Comparison of ENCODE assay signal across 21 cellular contexts in the genomic region with DNA sequence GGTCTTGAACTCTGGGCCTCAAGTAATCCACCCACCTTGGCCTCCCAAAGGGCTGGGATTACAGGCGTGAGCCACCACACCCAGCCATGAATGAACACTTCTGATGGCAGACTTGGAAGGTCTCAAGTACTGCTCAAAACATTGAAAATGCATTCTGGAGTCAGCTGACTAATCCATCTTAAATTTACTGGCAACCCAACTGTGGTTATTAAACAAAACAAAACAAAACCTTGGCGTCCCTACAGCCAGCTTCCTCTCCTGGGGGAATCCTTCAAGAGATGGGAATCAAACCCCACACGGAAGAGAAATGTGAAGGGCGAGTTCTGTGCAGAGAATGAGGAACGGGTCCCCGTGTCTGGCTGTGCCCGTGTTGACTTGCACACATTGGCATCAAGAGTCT. TPM values are rescaled to one million over a fixed set of nuclear protein-coding genes. Genes with fewer than 3 reads are reported as not detected.
DNase-seq lines count a peak whose midpoint lies in the region; TF ChIP-seq lines count a peak whose summit lies in the region.
"Had no signal": no experiment of that assay in that cellular context is flagged by ENCODE, and none has a peak within 500 bp of the region (broad histone marks: within the 10 kb centered on the region; RNA-seq: fewer than 3 reads in every experiment).

No MANE protein-coding gene starts in this region.

- peaks cover 0 to 37% (median 2%) of the 10 kb centered on the region in 3 donors for H3K36me3 Mint-ChIP-seq in CD8-positive, alpha-beta memory T cell
- H3K36me3 Mint-ChIP-seq in neural crest cell (ENCODE audit: low read depth) = no peaks in the 10 kb centered on the region

- in situ Hi-C loops in KBM-7 (cut with MboI; ENCODE audit: low pct_unique_long_range_greater_than_20kb, low sequenced_read_pairs) = no loop called here

- peak overlapping the region in 1 of 7 donors; percentile 54 for H3K4me3 Mint-ChIP-seq in CD8-positive, alpha-beta memory T cell
- peak overlapping the region; percentile 51 for H3K4me3 Mint-ChIP-seq in neural crest cell
- H3K4me3 Mint-ChIP-seq: activated T-cell treated with anti-CD3 and anti-CD28 coated beads, Interleukin-2, amount 50 U/mL, for 4 hours had no signal

- H3K27me3 ChIP-seq in CD8-positive, alpha-beta memory T cell (ENCODE audit: insufficient read depth, low read length, poor library complexity, severe bottlenecking) = no peaks in the 10 kb centered on the region
- H3K27me3 ChIP-seq: neural progenitor cell, upper lobe of left lung had no signal

- no peaks in the 10 kb centered on the region for H3K9me3 ChIP-seq in CD8-positive, alpha-beta memory T cell (ENCODE audit: low read length)
- H3K9me3 ChIP-seq: upper lobe of left lung had no signal

- H3K4me3 ChIP-seq in CD8-positive, alpha-beta memory T cell (ENCODE audit: low read length) = no peak overlapping the region
- peak overlapping the region in 1 of 2 donors; percentile 7 for H3K4me3 ChIP-seq in cardiac fibroblast (replicated peaks in 1 of 2; ENCODE audit: low read depth in 2 of 2, low read length in 2 of 2)
- H3K4me3 ChIP-seq: K562, lung, neural progenitor cell, upper lobe of left lung had no signal

- CTCF ChIA-PET in CD8-positive, alpha-beta memory T cell (lab: Charles Lee) = interaction anchor here (2.0 kb wide), 1 partner anchor 19 kb away, joined by 7 read pairs; no protein-coding TSS in a partner anchor

- peaks cover 23 to 50% (median 24%) of the 10 kb centered on the region in 3 donors for H3K4me1 Mint-ChIP-seq in CD8-positive, alpha-beta memory T cell
- peaks cover 17% of the 10 kb centered on the region for H3K4me1 Mint-ChIP-seq in neural crest cell

- H3K27ac ChIP-seq in CD8-positive, alpha-beta memory T cell (ENCODE audit: low read depth, low read length) = no peak overlapping the region
- H3K27ac ChIP-seq: neural progenitor cell, upper lobe of left lung had no signal

- no peaks in the 10 kb centered on the region for H3K9me3 Mint-ChIP-seq in CD8-positive, alpha-beta memory T cell
- H3K9me3 Mint-ChIP-seq in neural crest cell = no peaks in the 10 kb centered on the region
- H3K9me3 Mint-ChIP-seq: activated T-cell treated with anti-CD3 and anti-CD28 coated beads, Interleukin-2, amount 50 U/mL, for 4 hours; neural progenitor cell; stimulated activated memory B cell treated with anti-CD40 and anti-IgM and Interleukin-4, amounts not matched to agents 10 μg/mL and 1 μg/mL and 100 μg/mL, for 72 hours had no signal

- DNase-seq in CD8-positive, alpha-beta memory T cell = no peak
- peak; percentile 2 for DNase-seq in HuH-7.5 (ENCODE audit: low spot score)
- peak; percentile 74 to 91 for DNase-seq in cardiac fibroblast (ENCODE audit: low read depth in 2 of 2)
- DNase-seq in neural crest cell (ENCODE audit: low read depth, low spot score) = no peak
- DNase-seq in nucleus accumbens (lab: John Stamatoyannopoulos, UW) = no peak
- no peak for DNase-seq in KBM-7
- DNase-seq in NCI-H1694 (lab: John Stamatoyannopoulos, UW) = no peak
- DNase-seq: activated CD4-positive, alpha-beta T cell treated with anti-CD3 and anti-CD28 coated beads, Interleukin-2, amount 50 U/mL, for 1 hour; activated T-cell treated with anti-CD3 and anti-CD28 coated beads, Interleukin-2, amount 50 U/mL, for 4 hours; aorta; C1 segment of cervical spinal cord; DMS79; NCI-H1436; NCI-H446 had no signal

- no peak for TF ChIP-seq CTCF in cardiac fibroblast (IDR thresholded peaks at IDR 0.05; ENCODE audit: low read depth, low read length)
- TF ChIP-seq CTCF in neural crest cell (conservative IDR thresholded peaks at IDR 0.05) = no peak

- POLR2A ChIA-PET in CD8-positive, alpha-beta memory T cell (lab: Charles Lee) = interaction anchor here (0.6 to 1.2 kb wide), 2 partner anchors 33 to 76 kb away, joined by 3 to 6 read pairs; no protein-coding TSS in a partner anchor

- peak overlapping the region in 6 of 8 donors; percentile 21 to 79 (median 64) for H3K27ac Mint-ChIP-seq in CD8-positive, alpha-beta memory T cell
- no peak overlapping the region for H3K27ac Mint-ChIP-seq in neural crest cell (ENCODE audit: unreplicated experiment)
- H3K27ac Mint-ChIP-seq: neural progenitor cell had no signal

- peaks cover 6% of the 10 kb centered on the region for H3K36me3 ChIP-seq in CD8-positive, alpha-beta memory T cell (ENCODE audit: insufficient read depth, low read length)
- H3K36me3 ChIP-seq: neural progenitor cell had no signal

- no peaks in the 10 kb centered on the region for H3K27me3 Mint-ChIP-seq in CD8-positive, alpha-beta memory T cell
- no peaks in the 10 kb centered on the region for H3K27me3 Mint-ChIP-seq in neural crest cell (ENCODE audit: low read depth)
- H3K27me3 Mint-ChIP-seq: stimulated activated memory B cell treated with anti-CD40 and anti-IgM and Interleukin-4, amounts not matched to agents 10 μg/mL and 1 μg/mL and 100 μg/mL, for 72 hours had no signal

- H3K4me1 ChIP-seq in CD8-positive, alpha-beta memory T cell (ENCODE audit: insufficient read depth, low read length) = peaks cover 22% of the 10 kb centered on the region

RNA-seq across cellular contexts. Expression of a gene that starts 3.4 kb away (rescaled TPM):
- 100 to 1,000 TPM; 161 to 164 TPM for total RNA-seq in CD8-positive, alpha-beta memory T cell
- polyA plus RNA-seq in CD8-positive, alpha-beta memory T cell = 122 TPM
- 171 and 178 TPM in 2 replicates for total RNA-seq in neural crest cell

RNA-seq across cellular contexts. Expression of a gene that starts 32.9 kb away (rescaled TPM):
- not detected for total RNA-seq in CD8-positive, alpha-beta memory T cell
- 0.07 TPM for polyA plus RNA-seq in CD8-positive, alpha-beta memory T cell
- not detected in 2 replicates for total RNA-seq in neural crest cell
- total RNA-seq: aorta, frontal cortex, lung, skeletal muscle tissue had no signal

RNA-seq across cellular contexts. Expression of a gene that starts 53.8 kb away (rescaled TPM):
- 10 to 100 TPM; 44.1 to 46.8 TPM for total RNA-seq in CD8-positive, alpha-beta memory T cell
- polyA plus RNA-seq in CD8-positive, alpha-beta memory T cell = 86.1 TPM
- 15.2 and 15.7 TPM in 2 replicates for total RNA-seq in neural crest cell

Comparison
In these comparisons a context has a peak if more than half of its experiments do, and no peak if none do; other contexts are left out.
1. DNase-seq: peak in HuH-7.5 (single experiment) and cardiac fibroblast (2 of 2); none in CD8-positive, alpha-beta memory T cell (0 of 5), neural crest cell (single experiment), nucleus accumbens (0 of 56), KBM-7 (single experiment) and NCI-H1694 (single experiment).